Comparison of ENCODE assay signal across 11 cellular contexts in genomic region chr3:468172-468571, GRCh38.
A peak's percentile ranks its signal among the peaks of the same experiment; 100 is the strongest.
DNase-seq lines count a peak whose midpoint lies in the region; ATAC-seq and TF ChIP-seq lines count a peak whose summit lies in the region.
"Had no signal": no experiment of that assay in that cellular context is flagged by ENCODE, and none has a peak within 500 bp of the region (broad histone marks: within the 10 kb centered on the region; RNA-seq: fewer than 3 reads in every experiment).

No MANE protein-coding gene starts in this region.

- no peaks in the 10 kb centered on the region for H3K4me1 ChIP-seq in cardiac muscle cell (ENCODE audit: low read depth)
- no peaks in the 10 kb centered on the region for H3K4me1 ChIP-seq in upper lobe of right lung

- H3K9me3 ChIP-seq in cardiac muscle cell (ENCODE audit: low read depth), result no peaks in the 10 kb centered on the region
- no peaks in the 10 kb centered on the region for H3K9me3 ChIP-seq in upper lobe of right lung
- H3K9me3 ChIP-seq: neutrophil had no signal

- DNase-seq in cardiac muscle cell (ENCODE audit: low read depth in 1 of 2, low spot score in 1 of 2), result peak; percentile 5 to 20
- DNase-seq in left cardiac atrium, result no peak
- DNase-seq in choroid plexus epithelial cell (ENCODE audit: low read depth), result no peak
- DNase-seq in upper lobe of right lung, result no peak
- DNase-seq in glomerular visceral epithelial cell (ENCODE audit: extremely low spot score), result no peak
- no peak for DNase-seq in cerebellum (ENCODE audit: low spot score)
- DNase-seq in DMS79 treated with DMSO at 0.1 percent for 48 hours (lab: John Stamatoyannopoulos, UW), result no peak
- DNase-seq: C1 segment of cervical spinal cord, NCI-H2107 had no signal

- TF ChIP-seq CTCF in cardiac muscle cell (IDR thresholded peaks at IDR 0.05; ENCODE audit: low read depth, low read length) (peak; percentile 52), choroid plexus epithelial cell (conservative IDR thresholded peaks at IDR 0.05; ENCODE audit: low read depth, low read length) (peak; percentile 40), upper lobe of right lung (IDR thresholded peaks at IDR 0.05) (peak; percentile 36)

- H3K27ac ChIP-seq in cardiac muscle cell (no peak overlapping the region), upper lobe of right lung (no peak overlapping the region)
- H3K27ac ChIP-seq: neutrophil had no signal

- H3K4me3 ChIP-seq in cardiac muscle cell, result no peak overlapping the region
- no peak overlapping the region for H3K4me3 ChIP-seq in choroid plexus epithelial cell (ENCODE audit: low read depth, low read length)
- H3K4me3 ChIP-seq in upper lobe of right lung, result no peak overlapping the region

- ATAC-seq in left cardiac atrium, result no peak
- peak; percentile 32 for ATAC-seq in HG03521 (IDR thresholded peaks at IDR 0.05; ENCODE audit: unreplicated experiment)
- ATAC-seq in upper lobe of right lung, result no peak

- intact Hi-C loops in left cardiac atrium (cut with DNase I) (no loop called here), upper lobe of right lung (cut with DNase I) (no loop called here)

- H3K27me3 ChIP-seq in cardiac muscle cell (no peaks in the 10 kb centered on the region), upper lobe of right lung (no peaks in the 10 kb centered on the region)
- H3K27me3 ChIP-seq: neutrophil had no signal

- H3K36me3 ChIP-seq in cardiac muscle cell, result no peaks in the 10 kb centered on the region
- no peaks in the 10 kb centered on the region for H3K36me3 ChIP-seq in upper lobe of right lung
- H3K36me3 ChIP-seq: neutrophil had no signal

Comparison
In these comparisons a context has a peak if more than half of its experiments do, and no peak if none do; other contexts are left out.
1. DNase-seq: peak in cardiac muscle cell (2 of 2); none in left cardiac atrium (single experiment), choroid plexus epithelial cell (single experiment), upper lobe of right lung (single experiment), glomerular visceral epithelial cell (single experiment), cerebellum (single experiment) and DMS79 treated with DMSO at 0.1 percent for 48 hours (single experiment).
2. Peak in every context shown above with its lines, with median percentiles within 50 percentile points of each other: CTCF ChIP-seq.